ENCODE assay signal across 8 cellular contexts in genomic region chr3:171801738-171802600, GRCh38. TPM values are rescaled to one million over a fixed set of nuclear protein-coding genes. Genes with fewer than 3 reads are reported as not detected.
DNase-seq lines count a peak whose midpoint lies in the region; ATAC-seq and TF ChIP-seq lines count a peak whose summit lies in the region.

No MANE protein-coding gene starts in this region.

- TF ChIP-seq CTCF in AG10803 (conservative IDR thresholded peaks at IDR 0.05; ENCODE audit: low read length) (no peak; the same call in 1 of the 2 replicates), ovary (IDR thresholded peaks at IDR 0.05) (no peak), testis (IDR thresholded peaks at IDR 0.05) (no peak)

- no peak for TF ChIP-seq POLR2A in ovary (IDR thresholded peaks at IDR 0.05)
- no peak for TF ChIP-seq POLR2A in testis (IDR thresholded peaks at IDR 0.05)

- CTCF ChIA-PET in T-cell (lab: Charles Lee), result interaction anchor here in 1 of 2 donors (0.5 kb wide), 1 partner anchor 8 kb away, joined by 3 read pairs; no protein-coding TSS in a partner anchor

- POLR2A ChIA-PET in T-cell (lab: Charles Lee), result no interaction called here

- H3K27ac ChIP-seq in esophagus (ENCODE audit: low read depth in 2 of 2, low read length in 1 of 2), result peak overlapping the region; percentile 80 to 83
- peak overlapping the region; percentile 32 to 83 for H3K27ac ChIP-seq in ovary
- no peak overlapping the region for H3K27ac ChIP-seq in testis

- H3K36me3 ChIP-seq in esophagus (ENCODE audit: control insufficient read depth in 2 of 2, insufficient read depth in 2 of 2, low read length in 1 of 2), result no peaks in the 10 kb centered on the region
- H3K36me3 ChIP-seq in ovary, result no peaks in the 10 kb centered on the region
- no peaks in the 10 kb centered on the region for H3K36me3 ChIP-seq in testis (ENCODE audit: low read depth, missing control alignments)

- H3K9me3 ChIP-seq in esophagus (ENCODE audit: control insufficient read depth in 2 of 2, insufficient read depth in 1 of 2, low read depth in 1 of 2, low read length in 1 of 2) (no peaks in the 10 kb centered on the region), ovary (no peaks in the 10 kb centered on the region), testis (no peaks in the 10 kb centered on the region)

- H3K4me3 ChIP-seq in AG10803 (ENCODE audit: low read length), result no peak overlapping the region
- no peak overlapping the region for H3K4me3 ChIP-seq in esophagus (ENCODE audit: low read depth in 1 of 2, low read length in 2 of 2)
- no peak overlapping the region for H3K4me3 ChIP-seq in ovary
- H3K4me3 ChIP-seq in testis, result no peak overlapping the region

- no peak for TF ChIP-seq EP300 in ovary (IDR thresholded peaks at IDR 0.05)

- H3K27me3 Mint-ChIP-seq in T-cell, result peaks cover 0 to 3% of the 10 kb centered on the region in 2 donors

- no peaks in the 10 kb centered on the region for H3K4me1 Mint-ChIP-seq in T-cell

- intact Hi-C loops in ovary (cut with DNase I), result loop anchor here in 1 of 4 donors (5.0 kb wide), 1 partner anchor 35 kb away; no protein-coding TSS in a partner anchor
- intact Hi-C loops in testis (cut with DNase I; ENCODE audit: low total_unique reads), result no loop called here

- H3K4me3 Mint-ChIP-seq in T-cell, result no peak overlapping the region

- H3K4me1 ChIP-seq in esophagus (ENCODE audit: control insufficient read depth in 2 of 2, insufficient read depth in 2 of 2, low read length in 1 of 2), result peaks cover 2 to 12% of the 10 kb centered on the region in 2 donors
- H3K4me1 ChIP-seq in ovary (ENCODE audit: insufficient read depth), result peaks cover 22% of the 10 kb centered on the region
- H3K4me1 ChIP-seq in testis, result peaks cover 3% of the 10 kb centered on the region

- no peaks in the 10 kb centered on the region for H3K36me3 Mint-ChIP-seq in T-cell

- WGBS in esophagus, 2 donors, result 29 to 43% methylated on average over 4 of the region's 4 CpGs
- 30 to 44% (median 35%) methylated on average over 4 of the region's 4 CpGs for WGBS in ovary, 3 donors
- 38 to 72% methylated on average over 4 of the region's 4 CpGs for WGBS in testis, 2 donors

- no peaks in the 10 kb centered on the region for H3K27me3 ChIP-seq in esophagus (ENCODE audit: control insufficient read depth in 1 of 2, insufficient read depth in 2 of 2, low read length in 2 of 2)
- no peaks in the 10 kb centered on the region for H3K27me3 ChIP-seq in ovary
- no peaks in the 10 kb centered on the region for H3K27me3 ChIP-seq in testis

- ATAC-seq in HG03196 (IDR thresholded peaks at IDR 0.05; ENCODE audit: unreplicated experiment) (no peak), T-cell (replicated peaks in 1 of 4) (no peak)

- H3K9me3 Mint-ChIP-seq in T-cell, result no peaks in the 10 kb centered on the region

- H3K27ac Mint-ChIP-seq in T-cell, result no peak overlapping the region

- peak; percentile 93 for DNase-seq in AG10803 (ENCODE audit: low read depth)
- peak; percentile 60 for DNase-seq in NCI-H226
- DNase-seq in ovary, result no peak
- DNase-seq in testis, result no peak
- no peak for DNase-seq in stimulated activated CD4-positive, alpha-beta T cell treated with anti-CD3 and anti-CD28 coated beads, Interleukin-12 subunit alpha, Interleukin-12 subunit beta, amount 100 ng/mL, for 4 hours
- DNase-seq in T-cell, result no peak

RNA-seq across cellular contexts. Expression of gene PLD1, which starts 8.3 kb away (rescaled TPM):
- polyA plus RNA-seq in esophagus (10 to 100 TPM; 26.0 to 31.9 TPM), ovary (10 to 100 TPM; 24.6 to 52.1 TPM), testis (ENCODE audit: insufficient read depth, low read depth, low replicate concordance) (10.7 TPM)
- total RNA-seq in ovary (100 to 1,000 TPM in 1 of 7 donors, 10 to 100 TPM in 6; 26.1 to 125 (median 55.2) TPM), testis (10 to 100 TPM; 19.1 to 27.4 TPM), T-cell (1 to 10 TPM; 1.8 to 3.9 (median 3.2) TPM)

RNA-seq across cellular contexts. Expression of gene TMEM212, which starts 41.2 kb away (rescaled TPM):
- polyA plus RNA-seq in esophagus, result not detected
- total RNA-seq in ovary, result 1 to 10 TPM in 2 of 7 donors, under 1 TPM in 2, not detected in 3; 0.35 to 5.5 (median 0.93) TPM
- polyA plus RNA-seq in ovary, result not detected
- 1 to 10 TPM; 2.5 to 4.3 TPM for total RNA-seq in testis
- polyA plus RNA-seq in testis (ENCODE audit: insufficient read depth, low read depth, low replicate concordance), result 1.8 TPM
- total RNA-seq in T-cell, result not detected

Comparison
In these comparisons a context has a peak if more than half of its experiments do, and no peak if none do; other contexts are left out.
1. DNase-seq: peak in AG10803 (single experiment) and NCI-H226 (single experiment); none in ovary (0 of 5), testis (single experiment), stimulated activated CD4-positive, alpha-beta T cell treated with anti-CD3 and anti-CD28 coated beads, Interleukin-12 subunit alpha, Interleukin-12 subunit beta, amount 100 ng/mL, for 4 hours (single experiment) and T-cell (0 of 34).
2. H3K27ac ChIP-seq: peak in esophagus (2 of 2) and ovary (2 of 2); none in testis (0 of 2).
3. RNA of gene PLD1, which starts 8.3 kb away (total RNA-seq): 26.1 to 125 TPM in ovary and 19.1 to 27.4 TPM in testis; 1.8 to 3.9 TPM in T-cell; every median in the first group is over 4 times any median in the second.